20 cellular contexts compared by ENCODE assay signal in the genomic region with DNA sequence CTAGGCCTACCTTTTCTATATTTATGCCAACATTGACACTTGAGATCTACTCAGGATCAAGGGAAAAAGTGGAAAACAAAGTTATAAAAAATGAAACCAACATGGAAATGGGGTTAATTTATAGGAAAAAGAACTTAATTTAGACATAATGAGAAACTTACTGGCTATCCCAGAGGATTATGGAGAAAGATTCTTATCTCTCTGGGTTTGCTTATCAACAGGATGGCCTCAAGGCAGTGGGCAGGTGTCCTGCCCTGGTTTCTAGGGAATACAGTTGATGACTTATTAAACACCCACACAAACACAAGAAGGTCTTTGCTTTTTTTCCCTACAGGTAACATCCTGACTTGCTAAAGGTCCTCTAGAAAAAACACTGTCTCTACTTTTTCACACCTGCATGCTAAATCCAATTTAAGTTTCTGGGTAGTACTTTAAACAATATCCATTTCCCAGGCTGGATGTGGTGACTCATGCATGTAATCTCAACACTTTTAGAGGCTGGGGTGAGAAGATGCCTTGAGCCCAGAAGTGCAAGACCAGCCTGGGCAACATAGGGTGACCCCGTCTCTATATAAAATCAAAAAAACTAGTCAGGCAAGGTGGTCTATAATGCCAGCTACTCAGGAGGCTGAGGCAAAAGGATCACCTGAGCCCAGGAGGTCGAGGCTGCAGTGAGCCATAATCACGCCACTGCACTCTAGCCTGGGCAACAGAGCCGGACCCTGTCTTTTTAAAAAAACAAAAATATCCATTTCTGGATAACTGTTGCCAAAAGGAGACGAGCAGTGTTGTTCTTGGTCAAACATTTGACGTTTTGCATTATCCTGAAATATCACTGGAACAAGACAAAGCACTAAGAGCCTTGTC. TPM values are rescaled to one million over a fixed set of nuclear protein-coding genes. Genes with fewer than 3 reads are reported as not detected.
A peak's percentile ranks its signal among the peaks of the same experiment; 100 is the strongest.
DNase-seq lines count a peak whose midpoint lies in the region; ATAC-seq, FAIRE-seq and TF ChIP-seq lines count a peak whose summit lies in the region.
"Had no signal": no experiment of that assay in that cellular context is flagged by ENCODE, and none has a peak within 500 bp of the region (broad histone marks: within the 10 kb centered on the region; RNA-seq: fewer than 3 reads in every experiment).

No MANE protein-coding gene starts in this region.

- H4K8ac ChIP-seq in IMR-90 (ENCODE audit: low read depth in 2 of 2, low read length in 2 of 2) = no peak overlapping the region

- H3K79me1 ChIP-seq in IMR-90 (ENCODE audit: low read depth in 1 of 2, low read length in 2 of 2) = no peaks in the 10 kb centered on the region

- no peaks in the 10 kb centered on the region for H3K36me3 Mint-ChIP-seq in neural progenitor cell
- H3K36me3 Mint-ChIP-seq in type B pancreatic cell = peaks cover 3% of the 10 kb centered on the region
- H3K36me3 Mint-ChIP-seq: CD14-positive monocyte had no signal

- no peak overlapping the region for H3K56ac ChIP-seq in IMR-90 (ENCODE audit: extremely low read depth, insufficient read depth, low read length)

- H3K14ac ChIP-seq in IMR-90 (replicated peaks; ENCODE audit: low read depth, low read length) = no peak overlapping the region

- H3K27ac Mint-ChIP-seq in neural progenitor cell (peak overlapping the region; percentile 50), type B pancreatic cell (no peak overlapping the region)

- no peaks in the 10 kb centered on the region for H3K36me3 ChIP-seq in IMR-90 (ENCODE audit: control insufficient read depth, insufficient read depth, low read length)
- H3K36me3 ChIP-seq in bronchial epithelial cell (ENCODE audit: control insufficient read depth, insufficient read depth, low read length) = no peaks in the 10 kb centered on the region
- H3K36me3 ChIP-seq in neural progenitor cell = no peaks in the 10 kb centered on the region

- no peak overlapping the region for H2BK5ac ChIP-seq in IMR-90 (ENCODE audit: low read depth, low read length, poor library complexity, severe bottlenecking)

- H3K9ac ChIP-seq in IMR-90 (ENCODE audit: low read depth, low read length) (no peak overlapping the region), neural progenitor cell (no peak overlapping the region)

- H3K4me1 Mint-ChIP-seq in neural progenitor cell (peaks cover 62% of the 10 kb centered on the region), type B pancreatic cell (ENCODE audit: unreplicated experiment) (peaks cover 30% of the 10 kb centered on the region)

- H3K4me2 ChIP-seq in IMR-90 (ENCODE audit: low read depth, low read length) (no peak overlapping the region), neural progenitor cell (no peak overlapping the region)

- H3K27me3 ChIP-seq in IMR-90 (ENCODE audit: control insufficient read depth, insufficient read depth, low read length) (no peaks in the 10 kb centered on the region), bronchial epithelial cell (ENCODE audit: control insufficient read depth, insufficient read depth, low read length) (no peaks in the 10 kb centered on the region), neural progenitor cell (no peaks in the 10 kb centered on the region)

- H4K91ac ChIP-seq in IMR-90 (ENCODE audit: insufficient read depth, low read depth, low read length) = no peak overlapping the region

- in situ Hi-C loops in IMR-90 (cut with MboI; ENCODE audit: low sequenced_read_pairs) = no loop called here

- TF ChIP-seq RAD21 in IMR-90 (IDR thresholded peaks at IDR 0.05; ENCODE audit: low read length) = no peak

- H3K79me2 ChIP-seq in neural progenitor cell (ENCODE audit: low read depth) = peaks cover 15% of the 10 kb centered on the region

- H3K9me3 ChIP-seq in IMR-90 (ENCODE audit: control insufficient read depth, insufficient read depth, low read length) = no peaks in the 10 kb centered on the region
- no peaks in the 10 kb centered on the region for H3K9me3 ChIP-seq in neural progenitor cell (ENCODE audit: low read depth)

- H2BK20ac ChIP-seq in IMR-90 (ENCODE audit: low read depth, low read length) = no peak overlapping the region

- H3F3A ChIP-seq in neural progenitor cell (ENCODE audit: low read depth) = peaks cover 27% of the 10 kb centered on the region

- no peak overlapping the region for H2AK9ac ChIP-seq in IMR-90 (replicated peaks; ENCODE audit: low read depth, low read length, poor library complexity)

- no peaks in the 10 kb centered on the region for H3K4me1 ChIP-seq in IMR-90 (ENCODE audit: control insufficient read depth, insufficient read depth, low read length)
- peaks cover 36% of the 10 kb centered on the region for H3K4me1 ChIP-seq in neural progenitor cell

- H3K4me3 ChIP-seq in IMR-90 (ENCODE audit: insufficient read depth, low read depth, low read length) (no peak overlapping the region), bronchial epithelial cell (ENCODE audit: low read depth, low read length) (no peak overlapping the region), neural progenitor cell (no peak overlapping the region)

- H3K27ac ChIP-seq in IMR-90 (ENCODE audit: insufficient read depth, low read length) (no peak overlapping the region), neural progenitor cell (no peak overlapping the region)
- H3K27ac ChIP-seq: RWPE1 had no signal

- dilution Hi-C loops in IMR-90 (cut with HindIII; ENCODE audit: low sequenced_read_pairs, unreplicated experiment) = no loop called here

- intact Hi-C loops in IMR-90 (cut with micrococcal nuclease) = no loop called here

- no peak for FAIRE-seq in bronchial epithelial cell (lab: Jason Lieb, UNC)
- FAIRE-seq: HepG2 had no signal

- no peak for TF ChIP-seq CTCF in IMR-90 (conservative IDR thresholded peaks at IDR 0.05; ENCODE audit: low read depth, low read length)
- no peak for TF ChIP-seq CTCF in bronchial epithelial cell (IDR thresholded peaks at IDR 0.05; ENCODE audit: insufficient read depth, low read length, severe bottlenecking)
- TF ChIP-seq CTCF in neural progenitor cell (IDR thresholded peaks at IDR 0.05) = no peak
- TF ChIP-seq CTCF in type B pancreatic cell (conservative IDR thresholded peaks at IDR 0.05) = no peak

- no peak overlapping the region for H4K5ac ChIP-seq in IMR-90 (ENCODE audit: low read depth, low read length)

- H2BK15ac ChIP-seq in IMR-90 (ENCODE audit: low read depth, low read length) = no peak overlapping the region

- CTCF ChIA-PET in IMR-90 (lab: Yijun Ruan, JAX) = no interaction called here

- H3K9me3 Mint-ChIP-seq in neural progenitor cell (no peaks in the 10 kb centered on the region), type B pancreatic cell (no peaks in the 10 kb centered on the region)
- H3K9me3 Mint-ChIP-seq: CD14-positive monocyte had no signal

- ATAC-seq in IMR-90 (ENCODE audit: low read depth) (no peak), GM21737 (IDR thresholded peaks at IDR 0.05; ENCODE audit: unreplicated experiment) (no peak)
- ATAC-seq: HepG2, SK-N-SH treated with all-trans-retinoic acid at 6 μM for 48 hours had no signal

- H2AK5ac ChIP-seq in IMR-90 (ENCODE audit: low read depth, low read length) = no peak overlapping the region

- H2AFZ ChIP-seq in IMR-90 (replicated peaks; ENCODE audit: low read length, poor library complexity) (no peak overlapping the region), neural progenitor cell (replicated peaks) (no peak overlapping the region)

- no peak overlapping the region for H3K4me3 Mint-ChIP-seq in neural progenitor cell
- no peak overlapping the region for H3K4me3 Mint-ChIP-seq in type B pancreatic cell
- H3K4me3 Mint-ChIP-seq: CD14-positive monocyte had no signal

- no peak for DNase-seq in IMR-90
- DNase-seq in NCI-H226 = peak; percentile 17
- peak; percentile 26 for DNase-seq in bronchial epithelial cell (ENCODE audit: low read depth)
- DNase-seq in neural progenitor cell (ENCODE audit: low spot score) = no peak
- DNase-seq in type B pancreatic cell (ENCODE audit: extremely low spot score, unreplicated experiment) = no peak
- DNase-seq in NCI-H1417 treated with DMSO at 0.1 percent for 48 hours (lab: John Stamatoyannopoulos, UW) = no peak
- DNase-seq: AML-193, GDM1, GOT3, KG1, NCI-H1436, NCI-H2081, NCI-H510A, NCI-H774, SIG-M5 had no signal

- no peak overlapping the region for H3K18ac ChIP-seq in IMR-90 (ENCODE audit: low read depth, low read length)

- no peak for TF ChIP-seq POLR2A in IMR-90 (IDR thresholded peaks at IDR 0.05; ENCODE audit: low read depth, low read length)

- H3K9me1 ChIP-seq in IMR-90 (ENCODE audit: insufficient read depth, low read length) = no peaks in the 10 kb centered on the region

- H3K4ac ChIP-seq in IMR-90 (ENCODE audit: low read depth, low read length) = no peak overlapping the region

- POLR2A ChIA-PET in IMR-90 (lab: Charles Lee; ENCODE audit: unreplicated experiment) = no interaction called here

- peaks cover 3% of the 10 kb centered on the region for H3K27me3 Mint-ChIP-seq in neural progenitor cell (ENCODE audit: insufficient read depth, low read depth)
- no peaks in the 10 kb centered on the region for H3K27me3 Mint-ChIP-seq in type B pancreatic cell

- H4K20me1 ChIP-seq in IMR-90 (ENCODE audit: insufficient read depth, low read length) (no peaks in the 10 kb centered on the region), neural progenitor cell (ENCODE audit: low read depth) (no peaks in the 10 kb centered on the region)

- WGBS in IMR-90 (ENCODE audit: extremely low coverage in 2 of 2, insufficient read length in 1 of 2), 2 experiments = 100% methylated on average over 3 of the region's 6 CpGs; no CpG with 5 or more reads in 1 of the 2 experiments

- no peak overlapping the region for H3K23ac ChIP-seq in IMR-90 (ENCODE audit: low read depth, low read length)

- no TSS peak for BruUV-seq in IMR-90 (replicated peaks; lab: Mats Ljungman, UMichigan)

- no peak overlapping the region for H2BK120ac ChIP-seq in IMR-90 (ENCODE audit: low read depth, low read length)

TF ChIP-seq in IMR-90, 13 proteins besides CTCF, POLR2A, EP300 and RAD21:
- TF ChIP-seq MAFK (IDR thresholded peaks at IDR 0.05; ENCODE audit: low read depth, low read length) = no peak
- TF ChIP-seq MAZ (IDR thresholded peaks at IDR 0.05; ENCODE audit: borderline replicate concordance, low read depth, low read length) = no peak
- TF ChIP-seq MXI1 (IDR thresholded peaks at IDR 0.05; ENCODE audit: borderline replicate concordance, low read depth, low read length) = no peak
- TF ChIP-seq FOS (IDR thresholded peaks at IDR 0.05; ENCODE audit: low read depth, low read length) = peak; percentile 13; the same call in 1 of the 2 replicates

RNA-seq across cellular contexts. Expression of a gene that starts 6.6 kb away (rescaled TPM):
- total RNA-seq in IMR-90 (2012; rRNA removed) (15.1 and 16.4 TPM in 2 replicates), bronchial epithelial cell (4.5 and 4.6 TPM in 2 replicates), neural progenitor cell (ENCODE audit: low replicate concordance) (168 and 213 TPM in 2 replicates), type B pancreatic cell (ENCODE audit: low replicate concordance) (37.4 and 63.0 TPM in 2 replicates)
- 9.8 TPM in 2 replicates for polyA plus RNA-seq in IMR-90 (2012; rRNA removed)
- polyA plus RNA-seq in IMR-90 (2012; cell fraction: cytosol; rRNA removed) = 2.7 and 5.9 TPM in 2 replicates
- polyA plus RNA-seq in IMR-90 (2012; cell fraction: nucleus; rRNA removed; ENCODE audit: low replicate concordance) = 10.3 and 27.2 TPM in 2 replicates
- polyA plus RNA-seq: CD14-positive monocyte had no signal

Comparison
In these comparisons a context has a peak if more than half of its experiments do, and no peak if none do; other contexts are left out.
1. DNase-seq: peak in NCI-H226 (single experiment) and bronchial epithelial cell (single experiment); none in IMR-90 (single experiment), neural progenitor cell (single experiment), type B pancreatic cell (single experiment) and NCI-H1417 treated with DMSO at 0.1 percent for 48 hours (single experiment).